Comparison of ENCODE assay signal across 8 cellular contexts in genomic region chr14:49770212-49770817, GRCh38. TPM values are rescaled to one million over a fixed set of nuclear protein-coding genes. Genes with fewer than 3 reads are reported as not detected.
DNase-seq lines count a peak whose midpoint lies in the region; ATAC-seq and TF ChIP-seq lines count a peak whose summit lies in the region.

No MANE protein-coding gene starts in this region.

- peak overlapping the region; percentile 60 for H3K4me2 ChIP-seq in neural cell (ENCODE audit: low read length)

- H3K27ac ChIP-seq in dorsolateral prefrontal cortex (peak overlapping the region in 27 of 59 donors; percentile 13 to 100 (median 43)), neural cell (ENCODE audit: low read length) (peak overlapping the region; percentile 3)

- peaks cover 38% of the 10 kb centered on the region for H3K79me2 ChIP-seq in neural cell (replicated peaks; ENCODE audit: insufficient read depth, low read length)

- ATAC-seq in GM19467 (IDR thresholded peaks at IDR 0.05; ENCODE audit: unreplicated experiment) = no peak

- no peak overlapping the region for H3K9ac ChIP-seq in neural cell (ENCODE audit: low read length)

- H3K27me3 ChIP-seq in dorsolateral prefrontal cortex (no peaks in the 10 kb centered on the region), neural cell (ENCODE audit: insufficient read depth, low read depth, low read length) (no peaks in the 10 kb centered on the region)

- no peaks in the 10 kb centered on the region for H3K9me2 ChIP-seq in neural cell (ENCODE audit: insufficient read depth, low read length)

- intact Hi-C loops in dorsolateral prefrontal cortex (cut with DNase I) = no loop called here

- H2AFZ ChIP-seq in neural cell (ENCODE audit: low read depth, low read length) = no peak overlapping the region

- no peak for TF ChIP-seq EP300 in neural cell (conservative IDR thresholded peaks at IDR 0.05; ENCODE audit: poor library complexity, severe bottlenecking)

- no peak for TF ChIP-seq CTCF in dorsolateral prefrontal cortex (IDR thresholded peaks at IDR 0.05 in 54 of 56, conservative IDR thresholded peaks at IDR 0.05 in 2 of 56; ENCODE audit: low read depth in 1 of 56, partially characterized antibody in 56 of 56)
- TF ChIP-seq CTCF in neural cell (IDR thresholded peaks at IDR 0.05; ENCODE audit: poor library complexity, severe bottlenecking) = no peak

- DNase-seq in DMS53 treated with DMSO at 0.1 percent for 48 hours (lab: John Stamatoyannopoulos, UW; ENCODE audit: unreplicated experiment) = peak; percentile 15
- peak; percentile 6 for DNase-seq in NCI-H460 (ENCODE audit: extremely low read depth, low read depth)
- DNase-seq in dorsolateral prefrontal cortex = no peak
- DNase-seq in NCI-H146 treated with DMSO at 0.1 percent for 48 hours (lab: John Stamatoyannopoulos, UW; ENCODE audit: unreplicated experiment) = no peak
- DNase-seq in NCI-H774 (lab: John Stamatoyannopoulos, UW) = no peak
- DNase-seq in central memory CD4-positive, alpha-beta T cell = no peak

- peaks cover 5% of the 10 kb centered on the region for H4K20me1 ChIP-seq in neural cell (ENCODE audit: insufficient read depth)

- TF ChIP-seq RAD21 in neural cell (conservative IDR thresholded peaks at IDR 0.05) = no peak

- peak overlapping the region in 48 of 59 donors; percentile 3 to 99 (median 93) for H3K4me3 ChIP-seq in dorsolateral prefrontal cortex
- H3K4me3 ChIP-seq in neural cell (ENCODE audit: low read length) = peak overlapping the region; percentile 84

- no peaks in the 10 kb centered on the region for H3F3A ChIP-seq in neural cell (ENCODE audit: insufficient read depth, low read length, poor library complexity, severe bottlenecking)

- H3K36me3 ChIP-seq in neural cell (ENCODE audit: insufficient read depth, low read length) = no peaks in the 10 kb centered on the region

- no peaks in the 10 kb centered on the region for H3K9me3 ChIP-seq in neural cell (ENCODE audit: low read length)

TF ChIP-seq in neural cell, 6 proteins besides CTCF, POLR2A, EP300 and RAD21:
- no peak for TF ChIP-seq REST (IDR thresholded peaks at IDR 0.05; ENCODE audit: borderline replicate concordance)
- no peak for TF ChIP-seq POLR2AphosphoS5 (IDR thresholded peaks at IDR 0.05)
- TF ChIP-seq MXI1 (conservative IDR thresholded peaks at IDR 0.05; ENCODE audit: poor library complexity, severe bottlenecking) = no peak
- no peak for TF ChIP-seq TAF1 (IDR thresholded peaks at IDR 0.05; ENCODE audit: low read depth)
- no peak for TF ChIP-seq SMC3 (conservative IDR thresholded peaks at IDR 0.05; ENCODE audit: poor library complexity)
- no peak for TF ChIP-seq EZH2 (IDR thresholded peaks at IDR 0.05; ENCODE audit: borderline replicate concordance, insufficient read depth, low read length, poor library complexity, severe bottlenecking)
TF ChIP-seq in neural cell: peak in this region for 0.

RNA-seq across cellular contexts. Expression of gene KLHDC2, which starts 2.4 kb away (rescaled TPM):
- 62.1 and 83.0 TPM in 2 replicates for total RNA-seq in NCI-H460 (2014; rRNA removed; shearing (Covaris generic))
- polyA plus RNA-seq in NCI-H460 (2014; cell fraction: nucleus; rRNA removed) = 52.3 and 59.6 TPM in 2 replicates
- 100 to 1,000 TPM in 5 of 120 experiments, 10 to 100 TPM in 115; 43.9 to 114 (median 79.6) TPM for total RNA-seq in dorsolateral prefrontal cortex
- polyA plus RNA-seq in neural cell = 290 and 305 TPM in 2 replicates
- polyA minus RNA-seq in neural cell = 120 and 128 TPM in 2 replicates

Comparison
In these comparisons a context has a peak if more than half of its experiments do, and no peak if none do; other contexts are left out.
1. DNase-seq: peak in DMS53 treated with DMSO at 0.1 percent for 48 hours (single experiment) and NCI-H460 (single experiment); none in dorsolateral prefrontal cortex (0 of 10), NCI-H146 treated with DMSO at 0.1 percent for 48 hours (single experiment), NCI-H774 (single experiment) and central memory CD4-positive, alpha-beta T cell (single experiment).